11 cellular contexts compared by ENCODE assay signal in genomic region chr2:98476192-98476868, GRCh38. TPM values are rescaled to one million over a fixed set of nuclear protein-coding genes. Genes with fewer than 3 reads are reported as not detected.
DNase-seq lines count a peak whose midpoint lies in the region; ATAC-seq, FAIRE-seq and TF ChIP-seq lines count a peak whose summit lies in the region.
"Had no signal": no experiment of that assay in that cellular context is flagged by ENCODE, and none has a peak within 500 bp of the region (broad histone marks: within the 10 kb centered on the region; RNA-seq: fewer than 3 reads in every experiment).

No MANE protein-coding gene starts in this region.

- no peaks in the 10 kb centered on the region for H3K9me2 ChIP-seq in Karpas-422 (replicated peaks; ENCODE audit: insufficient read depth, low read length)

- H3K4me1 ChIP-seq in breast epithelium, result peaks cover 3 to 17% of the 10 kb centered on the region in 2 donors
- peaks cover 93% of the 10 kb centered on the region for H3K4me1 ChIP-seq in Karpas-422 (ENCODE audit: low read length)

- peak; percentile 56 for DNase-seq in MCF 10A (ENCODE audit: unreplicated experiment)
- no peak for DNase-seq in breast epithelium (ENCODE audit: low spot score in 2 of 2)
- DNase-seq in Karpas-422, result peak; percentile 93
- peak; percentile 55 for DNase-seq in bronchial epithelial cell (ENCODE audit: low read depth)
- DNase-seq in NCI-H2227 (lab: John Stamatoyannopoulos, UW; ENCODE audit: unreplicated experiment), result no peak
- DNase-seq: central memory CD4-positive, alpha-beta T cell; DND-41; WERI-Rb-1 had no signal

- H3K4me3 ChIP-seq in breast epithelium (no peak overlapping the region), Karpas-422 (ENCODE audit: low read length) (peak overlapping the region; percentile 50), bronchial epithelial cell (ENCODE audit: low read depth, low read length) (no peak overlapping the region)

- no peak for TF ChIP-seq POLR2A in breast epithelium (IDR thresholded peaks at IDR 0.05)

- peak overlapping the region; percentile 76 for H3K4me2 ChIP-seq in Karpas-422 (ENCODE audit: low read depth, low read length, poor library complexity, severe bottlenecking)

- H3K27ac ChIP-seq in breast epithelium, result no peak overlapping the region
- H3K27ac ChIP-seq in Karpas-422 (ENCODE audit: low read length), result peak overlapping the region; percentile 52
- H3K27ac ChIP-seq: WERI-Rb-1 had no signal

- H3K9me3 ChIP-seq in breast epithelium (no peaks in the 10 kb centered on the region), Karpas-422 (ENCODE audit: low read length) (no peaks in the 10 kb centered on the region)

- no peak overlapping the region for H3K27ac Mint-ChIP-seq in MCF 10A (ENCODE audit: low read depth, unreplicated experiment)

- TF ChIP-seq CTCF in MCF 10A (IDR thresholded peaks at IDR 0.05; ENCODE audit: unreplicated experiment), result no peak
- TF ChIP-seq CTCF in breast epithelium (IDR thresholded peaks at IDR 0.05), result no peak
- no peak for TF ChIP-seq CTCF in bronchial epithelial cell (IDR thresholded peaks at IDR 0.05; ENCODE audit: insufficient read depth, low read length, severe bottlenecking)

- POLR2A ChIA-PET in MCF 10A (lab: Yijun Ruan, JAX), result no interaction called here

- no peaks in the 10 kb centered on the region for H3K36me3 Mint-ChIP-seq in MCF 10A (ENCODE audit: insufficient read depth, unreplicated experiment)

- H3K27me3 ChIP-seq in breast epithelium, result no peaks in the 10 kb centered on the region
- no peaks in the 10 kb centered on the region for H3K27me3 ChIP-seq in Karpas-422 (ENCODE audit: low read length)
- H3K27me3 ChIP-seq in bronchial epithelial cell (ENCODE audit: control insufficient read depth, insufficient read depth, low read length), result no peaks in the 10 kb centered on the region

- H3K27me3 Mint-ChIP-seq in MCF 10A (ENCODE audit: insufficient read depth, unreplicated experiment), result no peaks in the 10 kb centered on the region

- peaks cover 41% of the 10 kb centered on the region for H4K20me1 ChIP-seq in Karpas-422 (ENCODE audit: insufficient read depth, low read depth, low read length)

- BruUV-seq in MCF 10A (replicated peaks; lab: Mats Ljungman, UMichigan), result no TSS peak

- no peaks in the 10 kb centered on the region for H3K36me3 ChIP-seq in breast epithelium
- H3K36me3 ChIP-seq in Karpas-422 (ENCODE audit: insufficient read depth, low read length), result no peaks in the 10 kb centered on the region
- H3K36me3 ChIP-seq in bronchial epithelial cell (ENCODE audit: control insufficient read depth, insufficient read depth, low read length), result no peaks in the 10 kb centered on the region
- H3K36me3 ChIP-seq: WERI-Rb-1 had no signal

- intact Hi-C loops in MCF 10A (cut with micrococcal nuclease) (no loop called here), breast epithelium (cut with DNase I; ENCODE audit: low total_unique reads) (loop anchor here (10.0 kb wide), 1 partner anchor 832 kb away; the partner anchor contains the start of gene COX5B)

- peaks cover 26% of the 10 kb centered on the region for H3K4me1 Mint-ChIP-seq in MCF 10A (ENCODE audit: insufficient read depth, unreplicated experiment)

- CTCF ChIA-PET in MCF 10A (lab: Yijun Ruan, JAX), result interaction anchor here (0.5 to 0.7 kb wide), 2 partner anchors 51 to 313 kb away, joined by 3 read pairs; no protein-coding TSS in a partner anchor

- H2AFZ ChIP-seq in Karpas-422 (ENCODE audit: low read length), result no peak overlapping the region

- no peak overlapping the region for H3K4me3 Mint-ChIP-seq in MCF 10A (ENCODE audit: unreplicated experiment)

- H3K9ac ChIP-seq in Karpas-422 (ENCODE audit: low read length), result peak overlapping the region; percentile 39

- ATAC-seq in GM18870 (IDR thresholded peaks at IDR 0.05; ENCODE audit: unreplicated experiment), result no peak
- no peak for ATAC-seq in HG03159 (IDR thresholded peaks at IDR 0.05; ENCODE audit: unreplicated experiment)
- ATAC-seq in HG03175 (IDR thresholded peaks at IDR 0.05; ENCODE audit: unreplicated experiment), result no peak

- no peak for FAIRE-seq in bronchial epithelial cell (lab: Jason Lieb, UNC)

- H3K79me2 ChIP-seq in Karpas-422 (ENCODE audit: low read length), result no peaks in the 10 kb centered on the region

- no peaks in the 10 kb centered on the region for H3K9me3 Mint-ChIP-seq in MCF 10A (ENCODE audit: unreplicated experiment)

RNA-seq across cellular contexts. Expression of gene INPP4A, which starts 31.7 kb away (rescaled TPM):
- 20.8 and 21.5 TPM in 2 replicates for total RNA-seq in MCF 10A (2022)
- total RNA-seq in breast epithelium, result 10 to 100 TPM; 22.6 to 35.4 (median 25.8) TPM
- total RNA-seq in Karpas-422 (2014; rRNA removed; shearing (Covaris generic); ENCODE audit: low replicate concordance), result 5.3 and 7.9 TPM in 2 replicates
- total RNA-seq in bronchial epithelial cell, result 18.2 and 23.8 TPM in 2 replicates

Comparison
In these comparisons a context has a peak if more than half of its experiments do, and no peak if none do; other contexts are left out.
1. DNase-seq: peak in MCF 10A (single experiment), Karpas-422 (single experiment) and bronchial epithelial cell (single experiment); none in breast epithelium (0 of 2) and NCI-H2227 (single experiment).